28 cellular contexts compared by ENCODE assay signal in genomic region chr4:129514852-129515251, GRCh38.
"Had no signal": no experiment of that assay in that cellular context is flagged by ENCODE, and none has a peak within 500 bp of the region (broad histone marks: within the 10 kb centered on the region; RNA-seq: fewer than 3 reads in every experiment).

No MANE protein-coding gene starts in this region.

- H3K36me3 ChIP-seq: ascending aorta, brain microvascular endothelial cell, esophagus squamous epithelium had no signal

- H3K4me3 ChIP-seq: ascending aorta, coronary artery, dorsolateral prefrontal cortex, esophagus squamous epithelium had no signal

- ATAC-seq: activated CD4-positive, alpha-beta T cell treated with anti-CD3 and anti-CD28 coated beads for 36 hours; activated CD8-positive, alpha-beta memory T cell treated with anti-CD3 and anti-CD28 coated beads, Interleukin-2, amount 10 ng/mL, durations not matched to agents 7 days and 5 days; activated CD8-positive, alpha-beta T cell treated with anti-CD3 and anti-CD28 coated beads, Interleukin-2, amount 10 ng/mL, durations not matched to agents 7 days and 5 days; activated naive CD4-positive, alpha-beta T cell treated with anti-CD3 and anti-CD28 coated beads, Interleukin-2, amount 50 U/mL, for 72 hours had no signal

- H3K4me1 ChIP-seq: ascending aorta, esophagus squamous epithelium had no signal

- H3K9me3 ChIP-seq: ascending aorta had no signal

- H3K27me3 ChIP-seq: ascending aorta, brain microvascular endothelial cell, dorsolateral prefrontal cortex, esophagus squamous epithelium had no signal

- H3K27ac ChIP-seq: ascending aorta, brain microvascular endothelial cell, coronary artery, dorsolateral prefrontal cortex, epithelial cell of prostate, esophagus squamous epithelium had no signal

- FAIRE-seq: bronchial epithelial cell had no signal

- DNase-seq: activated CD4-positive, alpha-beta memory T cell treated with anti-CD3 and anti-CD28 coated beads for 36 hours; activated CD4-positive, alpha-beta T cell treated with anti-CD3 and anti-CD28 coated beads for 36 hours; activated CD4-positive, alpha-beta T cell treated with anti-CD3 and anti-CD28 coated beads, Interleukin-2, amount 10 ng/mL, durations not matched to agents 24 days and 14 days; activated CD4-positive, CD25-positive, alpha-beta regulatory T cell; activated CD4-positive, CD25-positive, alpha-beta regulatory T cell treated with anti-CD3 and anti-CD28 coated beads, Interleukin-2, amount 50 U/mL, for 72 hours; activated CD8-positive, alpha-beta memory T cell treated with anti-CD3 and anti-CD28 coated beads, Interleukin-2, amount 10 ng/mL, durations not matched to agents 7 days and 5 days; activated CD8-positive, alpha-beta memory T cell treated with anti-CD3 and anti-CD28 coated beads, Interleukin-2, amount 50 U/mL, for 4 hours; activated CD8-positive, alpha-beta T cell treated with anti-CD3 and anti-CD28 coated beads, Interleukin-2, amount 10 ng/mL, durations not matched to agents 7 days and 5 days; activated gamma-delta T cell; activated naive CD4-positive, alpha-beta T cell; activated naive CD4-positive, alpha-beta T cell treated with anti-CD3 and anti-CD28 coated beads, Interleukin-2, amount 10 ng/mL, durations not matched to agents 7 days and 5 days; activated naive CD8-positive, alpha-beta T cell treated with anti-CD3 and anti-CD28 coated beads, Interleukin-2, amount 10 ng/mL, durations not matched to agents 7 days and 5 days; activated T-cell treated with anti-CD3 and anti-CD28 coated beads, Interleukin-2, amount 50 U/mL, for 1 hour; activated T-cell treated with anti-CD3 and anti-CD28 coated beads, Interleukin-2, amount 50 U/mL, for 48 hours; brain microvascular endothelial cell; dorsolateral prefrontal cortex; effector memory CD4-positive, alpha-beta T cell; endodermal cell; esophagus squamous epithelium; foreskin melanocyte; head of caudate nucleus; hippocampal formation; T-helper 2 cell had no signal
